ENCODE assay signal across 10 cellular contexts in the genomic region with DNA sequence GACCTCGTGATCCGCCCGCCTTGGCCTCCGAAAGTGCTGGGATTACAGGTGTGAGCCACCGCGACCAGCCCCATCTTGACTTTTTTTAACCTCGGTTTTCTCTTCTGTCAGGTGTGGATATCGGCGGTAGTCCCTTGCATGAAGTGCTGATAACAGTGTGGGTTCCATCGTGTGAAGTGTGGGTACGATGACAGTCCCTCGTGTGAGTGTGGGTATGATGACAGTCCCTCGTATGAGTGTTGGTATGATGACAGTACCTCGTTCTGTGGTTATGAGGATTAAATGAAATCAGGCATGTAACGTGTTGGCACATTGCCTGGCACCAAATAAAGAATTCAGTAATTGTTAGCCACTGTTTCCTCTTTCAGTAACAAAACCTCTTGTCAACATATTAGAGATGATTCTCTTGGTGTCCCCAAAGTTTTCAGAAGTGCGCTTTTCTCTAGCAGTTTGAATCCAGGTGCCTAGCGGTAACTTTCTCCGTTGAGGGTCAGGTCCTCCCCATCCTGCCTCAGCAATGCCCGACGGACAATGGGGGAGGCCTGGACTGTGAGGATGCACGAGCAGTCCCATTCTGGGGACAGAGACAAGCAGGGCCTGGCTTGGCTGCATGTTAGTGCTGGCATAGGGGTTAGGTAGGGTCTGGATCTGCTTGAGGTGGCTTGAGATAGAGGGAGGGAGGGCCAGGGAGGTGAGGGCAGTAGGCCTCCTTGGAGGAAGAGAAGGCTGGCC. TPM values are rescaled to one million over a fixed set of nuclear protein-coding genes. Genes with fewer than 3 reads are reported as not detected.
DNase-seq lines count a peak whose midpoint lies in the region; ATAC-seq lines count a peak whose summit lies in the region.
"Had no signal": no experiment of that assay in that cellular context is flagged by ENCODE, and none has a peak within 500 bp of the region (broad histone marks: within the 10 kb centered on the region; RNA-seq: fewer than 3 reads in every experiment).

No MANE protein-coding gene starts in this region.

- H3K4me3 Mint-ChIP-seq in T-helper 17 cell, result peak overlapping the region; percentile 62
- peak overlapping the region; percentile 12 for H3K4me3 Mint-ChIP-seq in memory B cell

- no peaks in the 10 kb centered on the region for H3K9me3 Mint-ChIP-seq in memory B cell

- peaks cover 50% of the 10 kb centered on the region for H3K4me1 Mint-ChIP-seq in T-helper 17 cell
- H3K4me1 Mint-ChIP-seq in memory B cell, result peaks cover 46% of the 10 kb centered on the region

- H3K36me3 Mint-ChIP-seq in T-helper 17 cell (ENCODE audit: low read depth) (no peaks in the 10 kb centered on the region), memory B cell (no peaks in the 10 kb centered on the region)

- H3K27ac Mint-ChIP-seq in T-helper 17 cell, result peak overlapping the region; percentile 27
- peak overlapping the region; percentile 51 for H3K27ac Mint-ChIP-seq in memory B cell

- H3K27me3 Mint-ChIP-seq in T-helper 17 cell (no peaks in the 10 kb centered on the region), memory B cell (no peaks in the 10 kb centered on the region)

- ATAC-seq in T-helper 17 cell, result peak; percentile 58
- peak; percentile 68 for ATAC-seq in memory B cell (ENCODE audit: low read depth)
- no peak for ATAC-seq in HG02973 (IDR thresholded peaks at IDR 0.05; ENCODE audit: unreplicated experiment)
- ATAC-seq in GM19455 (IDR thresholded peaks at IDR 0.05; ENCODE audit: unreplicated experiment), result no peak
- ATAC-seq: K562, pancreas had no signal

- no peaks in the 10 kb centered on the region for H3K9me3 ChIP-seq in T-helper 17 cell (ENCODE audit: control insufficient read depth, low read length, poor library complexity, severe bottlenecking)
- H3K9me3 ChIP-seq: pancreas had no signal

- DNase-seq in AML-193 (lab: John Stamatoyannopoulos, UW) (peak; percentile 55 to 59), GF-D8 (lab: John Stamatoyannopoulos, UW) (peak; percentile 8), T-helper 17 cell (no peak), memory B cell (ENCODE audit: low spot score in 2 of 2) (no peak), KG1 (lab: John Stamatoyannopoulos, UW) (no peak), AG08396 (ENCODE audit: low spot score) (no peak)
- DNase-seq: pancreas had no signal

RNA-seq across cellular contexts. Expression of a gene that starts 15.3 kb away (rescaled TPM):
- 100 to 1,000 TPM; 129 to 153 TPM for total RNA-seq in T-helper 17 cell

Comparison
In these comparisons a context has a peak if more than half of its experiments do, and no peak if none do; other contexts are left out.
1. DNase-seq: peak in AML-193 (2 of 2) and GF-D8 (single experiment); none in T-helper 17 cell (0 of 3), memory B cell (0 of 2), KG1 (single experiment) and AG08396 (single experiment).
2. ATAC-seq: peak in T-helper 17 cell (single experiment) and memory B cell (single experiment); none in HG02973 (single experiment) and GM19455 (single experiment).